14 cellular contexts compared by ENCODE assay signal in the genomic region with DNA sequence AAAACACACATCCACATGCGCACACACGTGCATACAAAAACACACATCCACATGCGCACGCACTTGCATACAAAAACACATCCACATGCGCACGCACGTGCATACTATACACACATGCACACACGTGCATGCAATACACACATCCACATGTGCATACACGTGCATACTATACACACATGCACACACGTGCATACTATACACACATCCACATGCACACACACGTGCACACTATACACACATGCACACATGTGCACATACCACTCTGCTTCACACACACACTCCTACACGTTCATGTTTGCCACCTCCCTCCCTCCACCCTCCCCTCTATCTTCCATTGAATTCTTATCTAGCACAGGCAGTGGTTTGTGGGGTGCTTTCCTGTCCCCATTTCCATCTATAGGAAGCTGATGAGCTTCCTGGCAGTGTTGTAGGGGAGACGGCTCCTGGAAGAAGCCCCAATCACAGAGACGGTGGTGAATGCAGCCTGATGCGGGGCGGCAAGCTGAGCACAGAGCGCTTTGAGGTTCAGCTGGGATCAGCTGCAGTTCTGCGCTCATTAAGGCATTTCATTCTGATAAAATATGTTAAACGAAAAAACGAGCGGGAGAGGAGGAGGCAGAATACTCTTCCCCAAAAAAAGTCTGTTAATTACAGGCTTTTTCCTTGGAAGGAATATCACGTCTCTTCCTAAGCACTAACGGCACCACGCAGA.
DNase-seq lines count a peak whose midpoint lies in the region; ATAC-seq and TF ChIP-seq lines count a peak whose summit lies in the region.
"Had no signal": no experiment of that assay in that cellular context is flagged by ENCODE, and none has a peak within 500 bp of the region (broad histone marks: within the 10 kb centered on the region; RNA-seq: fewer than 3 reads in every experiment).

No MANE protein-coding gene starts in this region.

- no peak overlapping the region for H3K4me3 ChIP-seq in HEK293 (ENCODE audit: low read depth, low read length)
- no peak overlapping the region for H3K4me3 ChIP-seq in neural progenitor cell
- no peak overlapping the region for H3K4me3 ChIP-seq in spleen
- H3K4me3 ChIP-seq in HAP-1 = no peak overlapping the region
- H3K4me3 ChIP-seq: BLaER1 treated with 17β-estradiol and CSF1 and Interleukin-3, amounts not matched to agents 10 nM and 100 nM; GM23338 had no signal

- no peaks in the 10 kb centered on the region for H3K79me2 ChIP-seq in neural progenitor cell (ENCODE audit: low read depth)

- no peak for TF ChIP-seq POLR2A in spleen (IDR thresholded peaks at IDR 0.05)

- H3K9ac ChIP-seq in neural progenitor cell = no peak overlapping the region
- H3K9ac ChIP-seq: BLaER1 treated with 17β-estradiol and CSF1 and Interleukin-3, amounts not matched to agents 10 nM and 100 nM had no signal

- peaks cover 32% of the 10 kb centered on the region for H3K27me3 ChIP-seq in neural progenitor cell
- H3K27me3 ChIP-seq in spleen (replicated peaks in 1 of 7) = no peaks in the 10 kb centered on the region
- no peaks in the 10 kb centered on the region for H3K27me3 ChIP-seq in HAP-1 (ENCODE audit: low read depth)
- H3K27me3 ChIP-seq: BLaER1 treated with 17β-estradiol and CSF1 and Interleukin-3, amounts not matched to agents 10 nM and 100 nM had no signal

- H3K27ac Mint-ChIP-seq in neural progenitor cell (peak overlapping the region; percentile 19), T-helper 17 cell (no peak overlapping the region)
- H3K27ac Mint-ChIP-seq: GM23338 had no signal

- H3K4me1 Mint-ChIP-seq in neural progenitor cell (peaks cover 2% of the 10 kb centered on the region), T-helper 17 cell (no peaks in the 10 kb centered on the region)
- H3K4me1 Mint-ChIP-seq: CD4-positive, CD25-positive, alpha-beta regulatory T cell; GM23338 had no signal

- H2AFZ ChIP-seq in neural progenitor cell (replicated peaks) = no peak overlapping the region
- H2AFZ ChIP-seq: GM23338 had no signal

- H3K9me3 Mint-ChIP-seq in neural progenitor cell = peaks cover 12% of the 10 kb centered on the region

- H3K4me2 ChIP-seq in neural progenitor cell = no peak overlapping the region
- H3K4me2 ChIP-seq: GM23338 had no signal

- intact Hi-C loops in spleen (cut with DNase I; ENCODE audit: low total_unique reads) = no loop called here

- no peak overlapping the region for H3K4me3 Mint-ChIP-seq in neural progenitor cell
- no peak overlapping the region for H3K4me3 Mint-ChIP-seq in T-helper 17 cell
- H3K4me3 Mint-ChIP-seq: CD4-positive, CD25-positive, alpha-beta regulatory T cell; GM23338 had no signal

- CTCF ChIA-PET in HEK293 (lab: Yijun Ruan, JAX) = no interaction called here

- whole genome bisulfite sequencing in spleen, 5 donors = 73 to 83% (median 80%) methylated on average over 24 of the region's 24 CpGs

- H3K9me3 ChIP-seq in HEK293 (ENCODE audit: control insufficient read depth, insufficient read depth, low read depth, low read length) (no peaks in the 10 kb centered on the region; the same call in 1 of the 2 replicates), neural progenitor cell (ENCODE audit: low read depth) (no peaks in the 10 kb centered on the region), spleen (peaks cover 3 to 59% (median 18%) of the 10 kb centered on the region in 8 donors), T-helper 17 cell (ENCODE audit: control insufficient read depth, low read length, poor library complexity, severe bottlenecking) (no peaks in the 10 kb centered on the region), HAP-1 (no peaks in the 10 kb centered on the region)

- H3K36me3 ChIP-seq in HEK293 (ENCODE audit: control insufficient read depth in 2 of 2, insufficient read depth in 1 of 2, low read length in 2 of 2) (no peaks in the 10 kb centered on the region), neural progenitor cell (no peaks in the 10 kb centered on the region), spleen (no peaks in the 10 kb centered on the region), HAP-1 (replicated peaks) (no peaks in the 10 kb centered on the region)
- H3K36me3 ChIP-seq: BLaER1 treated with 17β-estradiol and CSF1 and Interleukin-3, amounts not matched to agents 10 nM and 100 nM had no signal

- POLR2A ChIA-PET in HEK293 (lab: Yijun Ruan, JAX) = no interaction called here

- H3K36me3 Mint-ChIP-seq in neural progenitor cell (peaks cover 8% of the 10 kb centered on the region), T-helper 17 cell (ENCODE audit: low read depth) (no peaks in the 10 kb centered on the region)
- H3K36me3 Mint-ChIP-seq: CD4-positive, CD25-positive, alpha-beta regulatory T cell had no signal

- in situ Hi-C loops in HAP-1 (cut with MboI; ENCODE audit: low sequenced_read_pairs) = no loop called here

- TF ChIP-seq CTCF in HEK293 (tag by site-specific recombination; IDR thresholded peaks at IDR 0.05) (no peak), neural progenitor cell (IDR thresholded peaks at IDR 0.05) (no peak), spleen (IDR thresholded peaks at IDR 0.05 in 8 of 11, conservative IDR thresholded peaks at IDR 0.05 in 3 of 11) (no peak)

- H3K27ac ChIP-seq in HEK293 (ENCODE audit: extremely low read depth, low read depth, low read length) (no peak overlapping the region), neural progenitor cell (no peak overlapping the region), spleen (no peak overlapping the region)
- H3K27ac ChIP-seq: BLaER1 treated with 17β-estradiol and CSF1 and Interleukin-3, amounts not matched to agents 10 nM and 100 nM had no signal

- no peaks in the 10 kb centered on the region for H3K4me1 ChIP-seq in HEK293 (ENCODE audit: control insufficient read depth, insufficient read depth, low read length)
- H3K4me1 ChIP-seq in neural progenitor cell = no peaks in the 10 kb centered on the region
- no peaks in the 10 kb centered on the region for H3K4me1 ChIP-seq in spleen
- H3K4me1 ChIP-seq in HAP-1 = no peaks in the 10 kb centered on the region

- DNase-seq in neural progenitor cell (ENCODE audit: low spot score) (no peak), spleen (peak; percentile 18), NCI-H1092 treated with DMSO at 0.1 percent for 48 hours (lab: John Stamatoyannopoulos, UW) (no peak), T-helper 17 cell (no peak), HAP-1 (ENCODE audit: low spot score in 2 of 2) (no peak)
- DNase-seq: 8988T; ACHN; CD4-positive, CD25-positive, alpha-beta regulatory T cell; DMS79; H7 had no signal

- ATAC-seq in esophagus mucosa (peak; percentile 26), T-helper 17 cell (no peak)
- ATAC-seq: GM23338 had no signal

- no peaks in the 10 kb centered on the region for H4K20me1 ChIP-seq in neural progenitor cell (ENCODE audit: low read depth)
- H4K20me1 ChIP-seq: BLaER1 treated with 17β-estradiol and CSF1 and Interleukin-3, amounts not matched to agents 10 nM and 100 nM had no signal

- H3F3A ChIP-seq in neural progenitor cell (ENCODE audit: low read depth) = no peaks in the 10 kb centered on the region

- H3K27me3 Mint-ChIP-seq in neural progenitor cell (ENCODE audit: insufficient read depth, low read depth) (peaks cover 5% of the 10 kb centered on the region), T-helper 17 cell (no peaks in the 10 kb centered on the region)

TF ChIP-seq in HEK293, 187 proteins besides CTCF, POLR2A, EP300 and RAD21:
- TF ChIP-seq, protein P1, sequence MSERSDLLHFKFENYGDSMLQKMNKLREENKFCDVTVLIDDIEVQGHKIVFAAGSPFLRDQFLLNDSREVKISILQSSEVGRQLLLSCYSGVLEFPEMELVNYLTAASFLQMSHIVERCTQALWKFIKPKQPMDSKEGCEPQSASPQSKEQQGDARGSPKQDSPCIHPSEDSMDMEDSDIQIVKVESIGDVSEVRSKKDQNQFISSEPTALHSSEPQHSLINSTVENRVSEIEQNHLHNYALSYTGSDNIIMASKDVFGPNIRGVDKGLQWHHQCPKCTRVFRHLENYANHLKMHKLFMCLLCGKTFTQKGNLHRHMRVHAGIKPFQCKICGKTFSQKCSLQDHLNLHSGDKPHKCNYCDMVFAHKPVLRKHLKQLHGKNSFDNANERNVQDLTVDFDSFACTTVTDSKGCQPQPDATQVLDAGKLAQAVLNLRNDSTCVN (tag by site-specific recombination; optimal IDR thresholded peaks at IDR 0.05) = peak; percentile 9
- TF ChIP-seq ZXDB (tag by site-specific recombination; IDR thresholded peaks at IDR 0.05) (no peak), ZNF114 (tag by site-specific recombination; IDR thresholded peaks at IDR 0.05) (no peak), ZNF146 (tag by site-specific recombination; IDR thresholded peaks at IDR 0.05) (no peak), ZNF24 (tag by site-specific recombination; IDR thresholded peaks at IDR 0.05) (no peak)
- TF ChIP-seq, protein P2, sequence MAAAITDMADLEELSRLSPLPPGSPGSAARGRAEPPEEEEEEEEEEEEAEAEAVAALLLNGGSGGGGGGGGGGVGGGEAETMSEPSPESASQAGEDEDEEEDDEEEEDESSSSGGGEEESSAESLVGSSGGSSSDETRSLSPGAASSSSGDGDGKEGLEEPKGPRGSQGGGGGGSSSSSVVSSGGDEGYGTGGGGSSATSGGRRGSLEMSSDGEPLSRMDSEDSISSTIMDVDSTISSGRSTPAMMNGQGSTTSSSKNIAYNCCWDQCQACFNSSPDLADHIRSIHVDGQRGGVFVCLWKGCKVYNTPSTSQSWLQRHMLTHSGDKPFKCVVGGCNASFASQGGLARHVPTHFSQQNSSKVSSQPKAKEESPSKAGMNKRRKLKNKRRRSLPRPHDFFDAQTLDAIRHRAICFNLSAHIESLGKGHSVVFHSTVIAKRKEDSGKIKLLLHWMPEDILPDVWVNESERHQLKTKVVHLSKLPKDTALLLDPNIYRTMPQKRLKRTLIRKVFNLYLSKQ (tag by site-specific recombination; IDR thresholded peaks at IDR 0.05; ENCODE audit: borderline replicate concordance) = no peak
